Comparison of ENCODE assay signal across 16 cellular contexts in the genomic region with DNA sequence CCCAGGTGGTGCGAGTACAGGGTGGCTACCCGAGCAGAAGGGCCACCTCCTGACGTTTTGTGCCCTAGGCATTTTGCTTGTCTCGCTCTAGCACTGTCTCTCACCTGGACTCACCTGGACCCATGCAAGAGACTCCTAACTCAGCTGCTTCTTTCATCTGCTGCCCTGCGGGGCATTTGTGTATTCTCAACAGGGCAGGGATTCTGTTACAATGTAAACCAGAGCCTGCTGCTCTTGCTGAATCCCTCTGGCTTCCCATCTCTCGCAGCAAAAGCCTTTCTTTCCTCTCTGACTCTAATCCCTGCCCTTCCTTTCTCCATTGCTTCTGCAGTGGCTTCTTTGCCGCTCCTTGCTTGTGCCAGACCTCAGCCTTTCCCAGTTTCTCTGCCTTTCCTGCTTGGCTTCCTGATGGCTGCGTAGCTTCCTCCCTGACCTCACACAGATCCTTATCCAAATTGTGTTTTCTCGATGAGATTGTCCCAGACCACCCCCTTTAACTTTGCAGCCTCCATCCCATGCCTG.
DNase-seq lines count a peak whose midpoint lies in the region; ATAC-seq lines count a peak whose summit lies in the region.
"Had no signal": no experiment of that assay in that cellular context is flagged by ENCODE, and none has a peak within 500 bp of the region (broad histone marks: within the 10 kb centered on the region; RNA-seq: fewer than 3 reads in every experiment).

No MANE protein-coding gene starts in this region.

- ATAC-seq in HG03139 (IDR thresholded peaks at IDR 0.05; ENCODE audit: unreplicated experiment) (no peak), HG02759 (IDR thresholded peaks at IDR 0.05; ENCODE audit: unreplicated experiment) (no peak), HG03097 (IDR thresholded peaks at IDR 0.05; ENCODE audit: low FRiP score, unreplicated experiment) (no peak), HG03342 (IDR thresholded peaks at IDR 0.05; ENCODE audit: unreplicated experiment) (no peak)
- ATAC-seq: activated naive CD8-positive, alpha-beta T cell treated with anti-CD3 and anti-CD28 coated beads, Interleukin-2, amount 50 U/mL, for 24 hours; gastroesophageal sphincter; stimulated activated naive B cell treated with anti-CD40 and anti-IgM and Interleukin-4, amounts not matched to agents 10 μg/mL and 1 μg/mL and 100 μg/mL, for 72 hours had no signal

- DNase-seq in DMS53 treated with DMSO at 0.1 percent for 48 hours (lab: John Stamatoyannopoulos, UW; ENCODE audit: unreplicated experiment) = peak; percentile 72
- DNase-seq in NCI-H146 treated with DMSO at 0.1 percent for 48 hours (lab: John Stamatoyannopoulos, UW; ENCODE audit: unreplicated experiment) = peak; percentile 98
- peak; percentile 90 for DNase-seq in NCI-H748 (lab: John Stamatoyannopoulos, UW; ENCODE audit: unreplicated experiment)
- peak; percentile 53 for DNase-seq in iPS-NIHi7 (ENCODE audit: extremely low spot score)
- DNase-seq: activated naive CD8-positive, alpha-beta T cell treated with anti-CD3 and anti-CD28 coated beads, Interleukin-2, amount 50 U/mL, for 24 hours; activated T-cell treated with anti-CD3 and anti-CD28 coated beads, Interleukin-2, amount 50 U/mL, for 24 hours; Calu3; central memory CD4-positive, alpha-beta T cell; occipital lobe; stimulated activated naive B cell treated with anti-CD40 and anti-IgM and Interleukin-4, amounts not matched to agents 10 μg/mL and 1 μg/mL and 100 μg/mL, for 72 hours; uterus had no signal
